In the genomic region with DNA sequence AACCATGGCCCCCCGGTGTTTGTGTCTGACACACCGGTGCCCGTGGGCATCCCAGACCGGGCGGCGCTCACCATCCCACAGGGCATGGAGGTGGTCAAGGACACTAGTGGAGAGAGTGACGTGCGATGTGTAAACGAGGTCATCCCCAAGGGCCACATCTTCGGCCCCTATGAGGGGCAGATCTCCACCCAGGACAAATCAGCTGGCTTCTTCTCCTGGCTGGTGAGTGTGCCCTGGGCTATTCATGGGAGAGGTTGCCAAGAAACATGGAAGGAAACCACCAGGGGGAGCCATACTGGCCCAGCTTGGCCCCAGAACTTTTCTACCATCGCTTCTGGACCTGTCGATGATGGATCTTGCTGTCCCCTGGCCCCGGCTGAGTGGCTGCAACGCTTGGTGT, we compare ENCODE assay signal across 8 cellular contexts. TPM values are rescaled to one million over a fixed set of nuclear protein-coding genes. Genes with fewer than 3 reads are reported as not detected.
A peak's percentile ranks its signal among the peaks of the same experiment; 100 is the strongest.
DNase-seq lines count a peak whose midpoint lies in the region; ATAC-seq and TF ChIP-seq lines count a peak whose summit lies in the region.

No MANE protein-coding gene starts in this region.

- no peak for TF ChIP-seq POLR2A in erythroblast (IDR thresholded peaks at IDR 0.05; ENCODE audit: low read length)

- DNase-seq in NCI-H146 (lab: John Stamatoyannopoulos, UW), result peak; percentile 2
- DNase-seq in NCI-H146 treated with DMSO at 0.1 percent for 48 hours (lab: John Stamatoyannopoulos, UW; ENCODE audit: unreplicated experiment), result no peak
- DNase-seq in M059J (ENCODE audit: low read depth), result peak; percentile 37
- peak; percentile 63 to 75 for DNase-seq in erythroblast (lab: John Stamatoyannopoulos, UW)
- DNase-seq in renal cortical epithelial cell (ENCODE audit: low read depth), result peak; percentile 18
- no peak for DNase-seq in stimulated activated naive CD4-positive, alpha-beta T cell treated with Interleukin-2 at 50 U/mL for 16 hours (lab: John Stamatoyannopoulos, UW)
- DNase-seq in NCI-H128 (lab: John Stamatoyannopoulos, UW; ENCODE audit: unreplicated experiment), result no peak

- ATAC-seq in GM21367 (IDR thresholded peaks at IDR 0.05; ENCODE audit: unreplicated experiment), result no peak

RNA-seq across cellular contexts. Expression of a gene that starts 36.5 kb away (rescaled TPM):
- total RNA-seq in M059J (2014; rRNA removed; shearing (Covaris generic)), result 3.5 and 6.1 TPM in 2 replicates
- total RNA-seq in renal cortical epithelial cell, result 2.3 and 10.1 TPM in 2 replicates

Comparison
In these comparisons a context has a peak if more than half of its experiments do, and no peak if none do; other contexts are left out.
1. DNase-seq: peak in NCI-H146 (single experiment), M059J (single experiment), erythroblast (2 of 2) and renal cortical epithelial cell (single experiment); none in NCI-H146 treated with DMSO at 0.1 percent for 48 hours (single experiment), stimulated activated naive CD4-positive, alpha-beta T cell treated with Interleukin-2 at 50 U/mL for 16 hours (single experiment) and NCI-H128 (single experiment).